In the genomic region with DNA sequence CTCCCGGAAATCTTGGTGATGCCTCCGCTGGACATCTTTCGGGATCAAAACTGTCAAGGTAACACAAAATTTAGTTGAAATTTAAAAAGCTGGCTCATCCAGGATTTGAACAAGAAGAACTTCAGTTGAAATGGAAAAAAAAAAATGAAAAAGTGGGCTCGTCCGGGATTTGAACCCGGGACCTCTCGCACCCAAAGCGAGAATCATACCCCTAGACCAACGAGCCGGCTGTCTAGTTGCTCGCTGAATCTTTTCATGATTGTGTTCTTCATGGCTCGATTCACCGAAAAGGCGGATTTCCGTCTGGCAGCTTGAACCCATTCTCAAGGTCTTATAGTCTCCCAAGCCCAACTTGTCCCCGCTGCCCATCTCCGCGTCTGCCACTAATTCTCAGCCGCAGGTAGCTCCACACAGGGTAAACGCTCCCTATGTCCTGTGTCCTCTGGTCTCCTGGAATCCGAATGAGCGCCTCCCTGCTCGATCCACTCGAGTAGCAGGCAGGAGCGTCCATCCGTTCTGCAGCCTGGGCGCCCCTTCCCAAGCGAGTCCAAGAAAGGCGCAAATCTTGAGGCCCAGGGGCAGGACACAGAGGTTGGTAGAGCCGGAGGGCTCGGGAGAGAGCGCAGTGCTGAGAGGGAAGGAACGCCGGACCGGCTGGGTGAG, we compare ENCODE assay signal across 8 cellular contexts. TPM values are rescaled to one million over a fixed set of nuclear protein-coding genes. Genes with fewer than 3 reads are reported as not detected.
A peak's percentile ranks its signal among the peaks of the same experiment; 100 is the strongest.
DNase-seq lines count a peak whose midpoint lies in the region; ATAC-seq and TF ChIP-seq lines count a peak whose summit lies in the region.

No MANE protein-coding gene starts in this region.

- intact Hi-C loops in A673 (cut with micrococcal nuclease; ENCODE audit: unreplicated experiment) = loop anchor here (1.0 kb wide), 2 partner anchors 18 to 33 kb away; no protein-coding TSS in a partner anchor

- no peaks in the 10 kb centered on the region for H3K27me3 ChIP-seq in A673 (replicated peaks; ENCODE audit: insufficient read depth, low read depth, low read length, poor library complexity)
- peaks cover 43% of the 10 kb centered on the region for H3K27me3 ChIP-seq in neural progenitor cell
- H3K27me3 ChIP-seq in thymus (ENCODE audit: control insufficient read depth, insufficient read depth) = peaks cover 4% of the 10 kb centered on the region

- H3K4me1 ChIP-seq in A673 (ENCODE audit: insufficient read depth, low read length, poor library complexity, severe bottlenecking) (peaks cover 6% of the 10 kb centered on the region), neural progenitor cell (peaks cover 2% of the 10 kb centered on the region), thymus (ENCODE audit: control insufficient read depth, insufficient read depth, low read length) (peaks cover 20% of the 10 kb centered on the region)

- peak overlapping the region; percentile 40 for H2AFZ ChIP-seq in neural progenitor cell (replicated peaks)

- H3K36me3 ChIP-seq in A673 (ENCODE audit: insufficient read depth, low read length, poor library complexity, severe bottlenecking) (no peaks in the 10 kb centered on the region), neural progenitor cell (no peaks in the 10 kb centered on the region), thymus (ENCODE audit: control insufficient read depth, insufficient read depth) (no peaks in the 10 kb centered on the region)

- peaks cover 25% of the 10 kb centered on the region for H4K20me1 ChIP-seq in neural progenitor cell (ENCODE audit: low read depth)

- DNase-seq in A673 (ENCODE audit: low spot score) (peak; percentile 82), activated T-cell treated with anti-CD3 and anti-CD28 coated beads for 4 hours (peak; percentile 87), fibroblast of mammary gland (ENCODE audit: low read depth) (peak; percentile 75), neural progenitor cell (ENCODE audit: low spot score) (peak; percentile 86)

- peaks cover 0 to 14% (median 0%) of the 10 kb centered on the region in 3 donors for H3K9me3 Mint-ChIP-seq in IgD-negative memory B cell
- H3K9me3 Mint-ChIP-seq in neural progenitor cell = peaks cover 22% of the 10 kb centered on the region

- H3K4me1 Mint-ChIP-seq in IgD-negative memory B cell (peaks cover 26 to 33% (median 29%) of the 10 kb centered on the region in 3 donors), neural progenitor cell (peaks cover 34% of the 10 kb centered on the region)

- no peak overlapping the region for H3K9ac ChIP-seq in neural progenitor cell

- POLR2A ChIA-PET in A673 (lab: Charles Lee; ENCODE audit: low non-redundant PET) = no interaction called here

- CTCF ChIA-PET in A673 (lab: Charles Lee) = no interaction called here

- H3K27me3 Mint-ChIP-seq in IgD-negative memory B cell = peaks cover 8% of the 10 kb centered on the region
- peaks cover 49% of the 10 kb centered on the region for H3K27me3 Mint-ChIP-seq in neural progenitor cell (ENCODE audit: insufficient read depth, low read depth)

- H3K9me3 ChIP-seq in A673 (ENCODE audit: low read depth, low read length, poor library complexity, severe bottlenecking) = no peaks in the 10 kb centered on the region
- H3K9me3 ChIP-seq in neural progenitor cell (ENCODE audit: low read depth) = no peaks in the 10 kb centered on the region
- H3K9me3 ChIP-seq in thymus (ENCODE audit: control insufficient read depth) = peaks cover 1% of the 10 kb centered on the region

- H3K4me3 ChIP-seq in A673 (ENCODE audit: low read depth, low read length, poor library complexity, severe bottlenecking) (peak overlapping the region; percentile 71), fibroblast of mammary gland (ENCODE audit: control insufficient read depth, low read depth, low read length) (peak overlapping the region; percentile 87), neural progenitor cell (peak overlapping the region; percentile 88), thymus (ENCODE audit: low read length) (peak overlapping the region; percentile 97)

- TF ChIP-seq CTCF in A673 (conservative IDR thresholded peaks at IDR 0.05; ENCODE audit: low read depth, low read length) (0 out of 2 replicates have a peak, but pooled peaks have one; percentile 9), fibroblast of mammary gland (conservative IDR thresholded peaks at IDR 0.05; ENCODE audit: control insufficient read depth, insufficient read depth, low read depth, low read length) (no peak), neural progenitor cell (IDR thresholded peaks at IDR 0.05) (no peak)

- ATAC-seq in GM18867 (IDR thresholded peaks at IDR 0.05; ENCODE audit: unreplicated experiment) (no peak), GM18519 (IDR thresholded peaks at IDR 0.05; ENCODE audit: low FRiP score, unreplicated experiment) (no peak)

- peak overlapping the region; percentile 91 to 99 (median 98) for H3K4me3 Mint-ChIP-seq in IgD-negative memory B cell
- peak overlapping the region; percentile 99 for H3K4me3 Mint-ChIP-seq in neural progenitor cell

- under 1% methylated on average over 35 of the region's 35 CpGs for WGBS in thymus

- BruUV-seq in A673 (replicated peaks; lab: Mats Ljungman, UMichigan) = no TSS peak

- H3K27ac Mint-ChIP-seq in IgD-negative memory B cell = peak overlapping the region; percentile 99 to 100 (median 100)
- H3K27ac Mint-ChIP-seq in neural progenitor cell = peak overlapping the region; percentile 100

- H3K27ac ChIP-seq in A673 (ENCODE audit: low read depth, low read length, poor library complexity, severe bottlenecking) (peak overlapping the region; percentile 81), neural progenitor cell (no peak overlapping the region), thymus (ENCODE audit: low read depth) (peak overlapping the region; percentile 88)

- peak overlapping the region; percentile 97 for H3K4me2 ChIP-seq in neural progenitor cell

- H3K79me2 ChIP-seq in neural progenitor cell (ENCODE audit: low read depth) = no peaks in the 10 kb centered on the region

- peaks cover 23% of the 10 kb centered on the region for H3F3A ChIP-seq in neural progenitor cell (ENCODE audit: low read depth)

- H3K36me3 Mint-ChIP-seq in IgD-negative memory B cell (peaks cover 6% of the 10 kb centered on the region), neural progenitor cell (peaks cover 8% of the 10 kb centered on the region)

RNA-seq across cellular contexts. Expression of a gene that starts 16.2 kb away (rescaled TPM):
- total RNA-seq in A673 (2021) = 0.96 TPM in 1 of 2 replicates, not detected in the other
- 0.71 TPM for polyA plus RNA-seq in IgD-negative memory B cell
- total RNA-seq in neural progenitor cell (ENCODE audit: low replicate concordance) = not detected in 2 replicates
- 5.3 TPM for polyA plus RNA-seq in thymus

RNA-seq across cellular contexts. Expression of a gene that starts 34.2 kb away (rescaled TPM):
- total RNA-seq in A673 (2021) (24.2 and 24.6 TPM in 2 replicates), neural progenitor cell (ENCODE audit: low replicate concordance) (8.1 and 24.2 TPM in 2 replicates)
- polyA plus RNA-seq in IgD-negative memory B cell (1.3 TPM), thymus (25.8 TPM)

RNA-seq across cellular contexts. Expression of a gene that starts 41.4 kb away (rescaled TPM):
- not detected in 2 replicates for total RNA-seq in A673 (2021)
- not detected for polyA plus RNA-seq in IgD-negative memory B cell
- total RNA-seq in neural progenitor cell (ENCODE audit: low replicate concordance) = not detected in 2 replicates
- under 0.01 TPM for polyA plus RNA-seq in thymus

RNA-seq across cellular contexts. Expression of a gene that starts 54.9 kb away (rescaled TPM):
- 1,719 and 1,726 TPM in 2 replicates for total RNA-seq in A673 (2021)
- 2,243 TPM for polyA plus RNA-seq in IgD-negative memory B cell
- 2,816 and 3,567 TPM in 2 replicates for total RNA-seq in neural progenitor cell (ENCODE audit: low replicate concordance)
- polyA plus RNA-seq in thymus = 2,214 TPM

RNA-seq across cellular contexts. Expression of a gene that starts 57.9 kb away (rescaled TPM):
- total RNA-seq in A673 (2021) (not detected in 2 replicates), neural progenitor cell (ENCODE audit: low replicate concordance) (not detected in 2 replicates)
- polyA plus RNA-seq in IgD-negative memory B cell (not detected), thymus (0.02 TPM)
